1 cellular context compared by ENCODE assay signal in genomic region chr18:24786027-24786426, GRCh38.
TF ChIP-seq lines count a peak whose summit lies in the region.

No MANE protein-coding gene starts in this region.

TF ChIP-seq in IMR-90, 13 proteins besides CTCF, POLR2A, EP300 and RAD21 (continued from another document):
- TF ChIP-seq MAZ (IDR thresholded peaks at IDR 0.05; ENCODE audit: borderline replicate concordance, low read depth, low read length): no peak
- TF ChIP-seq USF2 (IDR thresholded peaks at IDR 0.05; ENCODE audit: low read depth, low read length): no peak
- no peak for TF ChIP-seq FOS (IDR thresholded peaks at IDR 0.05; ENCODE audit: low read depth, low read length)
- TF ChIP-seq MXI1 (IDR thresholded peaks at IDR 0.05; ENCODE audit: borderline replicate concordance, low read depth, low read length): no peak
